ENCODE assay signal across 1 cellular context in genomic region chr10:58608826-58609225, GRCh38.
TF ChIP-seq lines count a peak whose summit lies in the region.

No MANE protein-coding gene starts in this region.

TF ChIP-seq in IMR-90, 13 proteins besides CTCF, POLR2A, EP300 and RAD21:
- TF ChIP-seq CHD1 (IDR thresholded peaks at IDR 0.05; ENCODE audit: low read depth, low read length) (no peak), RFX5 (IDR thresholded peaks at IDR 0.05; ENCODE audit: low read depth, low read length) (no peak), FOS (IDR thresholded peaks at IDR 0.05; ENCODE audit: low read depth, low read length) (no peak), MAZ (IDR thresholded peaks at IDR 0.05; ENCODE audit: borderline replicate concordance, low read depth, low read length) (no peak), SMC3 (IDR thresholded peaks at IDR 0.05; ENCODE audit: low read depth, low read length) (no peak), MAFK (IDR thresholded peaks at IDR 0.05; ENCODE audit: low read depth, low read length) (no peak), BHLHE40 (IDR thresholded peaks at IDR 0.05; ENCODE audit: low read depth, low read length) (no peak), ELK1 (IDR thresholded peaks at IDR 0.05; ENCODE audit: borderline replicate concordance, low read depth, low read length) (no peak), RCOR1 (IDR thresholded peaks at IDR 0.05; ENCODE audit: insufficient replicate concordance, low read length) (no peak), MXI1 (IDR thresholded peaks at IDR 0.05; ENCODE audit: borderline replicate concordance, low read depth, low read length) (no peak), NFE2L2 (IDR thresholded peaks at IDR 0.05; ENCODE audit: low read depth, low read length) (no peak)
TF ChIP-seq in IMR-90: peak in this region for 0.
